In genomic region chr16:88335150-88335685, GRCh38 we compare ENCODE assay signal across 25 cellular contexts.
"Had no signal": no experiment of that assay in that cellular context is flagged by ENCODE, and none has a peak within 500 bp of the region (broad histone marks: within the 10 kb centered on the region; RNA-seq: fewer than 3 reads in every experiment).

No MANE protein-coding gene starts in this region.

- H3K27ac ChIP-seq: body of pancreas, cardiac muscle cell, epithelial cell of prostate, foreskin keratinocyte, neutrophil, parathyroid adenoma, skin epidermis, tibial artery had no signal

- H3K9me3 ChIP-seq: body of pancreas, neutrophil, tibial artery had no signal

- H3K9ac ChIP-seq: parathyroid adenoma had no signal

- ATAC-seq: activated CD4-positive, alpha-beta T cell treated with anti-CD3 and anti-CD28 coated beads for 36 hours; activated T-cell treated with anti-CD3 and anti-CD28 coated beads, Interleukin-2, amount 50 U/mL, for 72 hours; body of pancreas; foreskin keratinocyte; left ventricle myocardium superior; natural killer cell treated with Interleukin-12 subunit alpha and Interleukin-12 subunit beta and Interleukin-15 and Interleukin-18, amount 100 ng/mL, for 72 hours; right cardiac atrium; T-cell; WTC11 had no signal

- H3K36me3 ChIP-seq: cardiac muscle cell, neutrophil, tibial artery had no signal

- DNase-seq: activated CD4-positive, alpha-beta memory T cell treated with anti-CD3 and anti-CD28 coated beads for 36 hours; activated CD4-positive, alpha-beta T cell treated with anti-CD3 and anti-CD28 coated beads for 36 hours; activated effector memory CD4-positive, alpha-beta T cell treated with Interleukin-2 at 50 U/mL for 16 hours; activated naive CD4-positive, alpha-beta T cell treated with anti-CD3 and anti-CD28 coated beads for 36 hours; activated naive CD8-positive, alpha-beta T cell treated with anti-CD3 and anti-CD28 coated beads, Interleukin-2, amount 10 ng/mL, durations not matched to agents 7 days and 5 days; activated T-cell treated with anti-CD3 and anti-CD28 coated beads, Interleukin-2, amount 50 U/mL, for 72 hours; amygdala; body of pancreas; foreskin keratinocyte; kidney glomerular epithelial cell; left ventricle myocardium superior; mammary epithelial cell; midbrain; stimulated activated CD4-positive, alpha-beta T cell treated with anti-CD3 and anti-CD28 coated beads, Interleukin-1b, Interleukin-23, amount 100 ng/mL, for 48 hours; substantia nigra; T-cell; tibial artery had no signal

- H2AFZ ChIP-seq: parathyroid adenoma had no signal

- H3K4me3 ChIP-seq: body of pancreas, cardiac muscle cell, skin epidermis, tibial artery had no signal

- H3K4me1 ChIP-seq: parathyroid adenoma had no signal

- H3K27me3 ChIP-seq: body of pancreas, cardiac muscle cell, foreskin keratinocyte had no signal
